ENCODE assay signal across 8 cellular contexts in the genomic region with DNA sequence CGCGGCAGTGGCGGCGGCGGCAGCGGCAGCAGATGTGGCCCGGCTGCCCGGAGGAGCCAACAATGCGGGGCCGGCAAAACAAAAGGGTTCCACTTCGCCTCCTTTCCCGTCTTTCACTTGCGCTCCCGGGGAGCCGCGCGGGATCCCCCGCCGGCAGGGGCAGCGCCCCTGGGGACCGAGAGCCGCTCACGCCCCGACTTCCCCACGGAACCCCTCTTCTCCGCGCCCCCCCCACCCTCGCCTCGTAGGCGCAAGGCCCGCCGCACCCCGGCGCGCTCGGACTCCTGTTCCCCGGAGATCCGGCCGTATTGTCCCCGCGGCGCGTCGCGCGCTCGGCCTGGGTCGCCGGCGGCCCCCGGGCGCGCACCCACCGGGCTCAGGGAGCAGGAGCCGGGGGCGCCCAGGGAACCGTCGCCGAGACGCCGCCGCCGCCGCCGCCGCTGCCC. TPM values are rescaled to one million over a fixed set of nuclear protein-coding genes. Genes with fewer than 3 reads are reported as not detected.
DNase-seq lines count a peak whose midpoint lies in the region; ATAC-seq and TF ChIP-seq lines count a peak whose summit lies in the region.

No MANE protein-coding gene starts in this region.

- ATAC-seq in RWPE2 (ENCODE audit: low read depth): no peak

- no peaks in the 10 kb centered on the region for H3K27me3 ChIP-seq in RWPE2 (ENCODE audit: insufficient read depth, poor library complexity, severe bottlenecking)
- H3K27me3 ChIP-seq in parathyroid adenoma (ENCODE audit: control insufficient read depth, insufficient read depth, low read length): no peaks in the 10 kb centered on the region

- H3K36me3 ChIP-seq in RWPE2 (ENCODE audit: low read depth) (peaks cover 25% of the 10 kb centered on the region), parathyroid adenoma (ENCODE audit: control insufficient read depth, insufficient read depth, low read length) (no peaks in the 10 kb centered on the region)

- peak overlapping the region; percentile 83 for H2AFZ ChIP-seq in parathyroid adenoma

- H3K4me1 ChIP-seq in RWPE2 (ENCODE audit: insufficient read depth, poor library complexity, severe bottlenecking): peaks cover 26% of the 10 kb centered on the region
- peaks cover 3% of the 10 kb centered on the region for H3K4me1 ChIP-seq in parathyroid adenoma

- peak overlapping the region; percentile 67 for H3K4me2 ChIP-seq in parathyroid adenoma (ENCODE audit: low read length)

- TF ChIP-seq CTCF in RWPE2 (IDR thresholded peaks at IDR 0.05; ENCODE audit: poor library complexity, severe bottlenecking) (no peak), fibroblast of villous mesenchyme (IDR thresholded peaks at IDR 0.05; ENCODE audit: insufficient read depth, low read depth, low read length) (no peak), parathyroid adenoma (IDR thresholded peaks at IDR 0.05) (no peak)

- H3K9me3 ChIP-seq in RWPE2 (ENCODE audit: severe bottlenecking) (no peaks in the 10 kb centered on the region), parathyroid adenoma (ENCODE audit: control insufficient read depth, low read length) (no peaks in the 10 kb centered on the region)

- H3K9ac ChIP-seq in parathyroid adenoma: no peak overlapping the region

- H3K27ac ChIP-seq in RWPE2 (ENCODE audit: poor library complexity, severe bottlenecking): peak overlapping the region; percentile 89
- H3K27ac ChIP-seq in parathyroid adenoma: peak overlapping the region; percentile 73

- peaks cover under 1% of the 10 kb centered on the region for H3K79me2 ChIP-seq in parathyroid adenoma

- no peak for DNase-seq in RWPE2 (ENCODE audit: low spot score)
- DNase-seq in fibroblast of villous mesenchyme (ENCODE audit: low read depth): no peak
- no peak for DNase-seq in activated effector memory CD4-positive, alpha-beta T cell treated with anti-CD3 and anti-CD28 coated beads, Interleukin-2, amount 50 U/mL, for 16 hours
- DNase-seq in inferior parietal cortex (ENCODE audit: extremely low spot score): no peak
- no peak for DNase-seq in GOT3 (lab: John Stamatoyannopoulos, UW)
- DNase-seq in epidermal melanocyte (ENCODE audit: insufficient read length, low spot score): no peak

- H3K4me3 ChIP-seq in GM08714 (ENCODE audit: low read length) (peak overlapping the region; percentile 38; the same call in 1 of the 2 replicates), RWPE2 (ENCODE audit: severe bottlenecking) (peak overlapping the region; percentile 72), fibroblast of villous mesenchyme (ENCODE audit: low read depth, low read length) (peak overlapping the region; percentile 73), parathyroid adenoma (ENCODE audit: low read depth, low read length) (peak overlapping the region; percentile 65)

RNA-seq across cellular contexts. Expression of gene CTBP2, which starts 0.9 kb away (rescaled TPM):
- 74.3 and 84.7 TPM in 2 replicates for total RNA-seq in fibroblast of villous mesenchyme
